ENCODE assay signal across 12 cellular contexts in genomic region chr5:50476549-50476948, GRCh38. TPM values are rescaled to one million over a fixed set of nuclear protein-coding genes. Genes with fewer than 3 reads are reported as not detected.
DNase-seq lines count a peak whose midpoint lies in the region; ATAC-seq, FAIRE-seq and TF ChIP-seq lines count a peak whose summit lies in the region.
"Had no signal": no experiment of that assay in that cellular context is flagged by ENCODE, and none has a peak within 500 bp of the region (broad histone marks: within the 10 kb centered on the region; RNA-seq: fewer than 3 reads in every experiment).

No MANE protein-coding gene starts in this region.

- no TSS peak for BruUV-seq in PC-3 (replicated peaks; lab: Mats Ljungman, UMichigan)

- TF ChIP-seq CTCF in PC-3 (conservative IDR thresholded peaks at IDR 0.05; ENCODE audit: low read depth, low read length) (no peak), foreskin fibroblast (IDR thresholded peaks at IDR 0.05; ENCODE audit: low read depth, low read length) (no peak)

- no peak for DNase-seq in GM12892 (ENCODE audit: insufficient read length)
- no peak for DNase-seq in NCI-H510A (lab: John Stamatoyannopoulos, UW)
- no peak for DNase-seq in stimulated activated CD4-positive, alpha-beta T cell treated with anti-CD3 and anti-CD28 coated beads, Interleukin-2, amount 100 ng/mL, for 48 hours
- no peak for DNase-seq in PC-3
- DNase-seq in foreskin fibroblast, result no peak
- DNase-seq: activated CD8-positive, alpha-beta memory T cell treated with anti-CD3 and anti-CD28 coated beads, Interleukin-2, amount 50 U/mL, for 48 hours; mesendoderm; transverse colon had no signal

- no peaks in the 10 kb centered on the region for H3K27me3 ChIP-seq in PC-3 (ENCODE audit: low read length)
- H3K27me3 ChIP-seq: ascending aorta, transverse colon had no signal

- no peaks in the 10 kb centered on the region for H3K4me1 ChIP-seq in PC-3 (ENCODE audit: insufficient read depth, low read length)
- H3K4me1 ChIP-seq: ascending aorta, transverse colon had no signal

- H4K20me1 ChIP-seq in PC-3 (ENCODE audit: low read length), result no peaks in the 10 kb centered on the region

- intact Hi-C loops in PC-3 (cut with micrococcal nuclease), result no loop called here

- H2AFZ ChIP-seq in PC-3 (ENCODE audit: low read length), result no peak overlapping the region

- no peak overlapping the region for H3K27ac ChIP-seq in PC-3 (ENCODE audit: low read length)
- H3K27ac ChIP-seq: ascending aorta, transverse colon had no signal

- ATAC-seq in GM19372 (IDR thresholded peaks at IDR 0.05; ENCODE audit: low read depth, unreplicated experiment) (peak; percentile 97), HG02678 (IDR thresholded peaks at IDR 0.05; ENCODE audit: unreplicated experiment) (peak; percentile 99), HG03432 (IDR thresholded peaks at IDR 0.05; ENCODE audit: unreplicated experiment) (peak; percentile 99), PC-3 (no peak)

- POLR2A ChIA-PET in PC-3 (lab: Charles Lee; ENCODE audit: unreplicated experiment), result no interaction called here

- no peak for TF ChIP-seq POLR2A in GM12892 (IDR thresholded peaks at IDR 0.05; ENCODE audit: low read depth, low read length)

- H3K9me3 ChIP-seq in PC-3 (ENCODE audit: low read length), result no peaks in the 10 kb centered on the region
- H3K9me3 ChIP-seq: ascending aorta, transverse colon had no signal

- H3K79me2 ChIP-seq in PC-3 (ENCODE audit: low read length), result no peaks in the 10 kb centered on the region

- H3K9ac ChIP-seq in PC-3 (ENCODE audit: low read length), result no peak overlapping the region

- CTCF ChIA-PET in PC-3 (lab: Charles Lee), result no interaction called here

- no peaks in the 10 kb centered on the region for H3K36me3 ChIP-seq in PC-3 (ENCODE audit: low read depth, low read length)
- H3K36me3 ChIP-seq: ascending aorta, transverse colon had no signal

- no peak overlapping the region for H3K4me2 ChIP-seq in PC-3 (ENCODE audit: low read length)

- peak; percentile 75 for FAIRE-seq in GM12892 (lab: Jason Lieb, UNC)

- H3K4me3 ChIP-seq in PC-3 (ENCODE audit: low read length) (no peak overlapping the region), foreskin fibroblast (ENCODE audit: low read depth in 1 of 2, low read length in 2 of 2) (no peak overlapping the region)
- H3K4me3 ChIP-seq: ascending aorta, transverse colon had no signal

- H3F3A ChIP-seq in PC-3 (ENCODE audit: low read length, unreplicated experiment), result no peaks in the 10 kb centered on the region

- no peaks in the 10 kb centered on the region for H3K9me2 ChIP-seq in PC-3 (replicated peaks; ENCODE audit: low read length)

RNA-seq across cellular contexts. Expression of gene EMB, which starts 35.5 kb away (rescaled TPM):
- polyA plus RNA-seq in GM12892 (2012; ENCODE audit: missing spikeins), result 9.9 TPM
- 5.4 and 5.6 TPM in 2 replicates for total RNA-seq in PC-3 (2014; rRNA removed)
